8 cellular contexts compared by ENCODE assay signal in the genomic region with DNA sequence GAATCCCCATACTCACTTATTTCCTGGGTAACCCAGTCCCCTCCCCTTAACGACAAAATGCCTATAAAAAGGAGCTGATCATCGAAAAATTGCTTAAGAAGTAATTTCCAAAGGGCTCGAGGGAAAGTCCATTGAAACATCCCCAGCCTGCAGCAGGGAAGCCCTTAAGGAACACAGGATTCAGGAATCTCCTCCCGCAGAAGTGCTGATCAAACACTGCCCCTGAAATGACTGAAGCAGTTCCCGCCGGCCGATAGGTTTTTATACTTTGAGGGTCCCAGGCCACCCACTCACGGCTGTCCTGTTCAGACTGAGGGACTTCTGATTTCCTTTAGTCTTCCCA. TPM values are rescaled to one million over a fixed set of nuclear protein-coding genes. Genes with fewer than 3 reads are reported as not detected.
DNase-seq lines count a peak whose midpoint lies in the region; ATAC-seq and TF ChIP-seq lines count a peak whose summit lies in the region.

No MANE protein-coding gene starts in this region.

- no peaks in the 10 kb centered on the region for H3K9me3 ChIP-seq in muscle layer of colon (ENCODE audit: low read length)

- DNase-seq in AG09309 (ENCODE audit: low read depth) (no peak), chondrocyte (ENCODE audit: low spot score) (no peak), head of caudate nucleus (no peak), dedifferentiated amniotic fluid mesenchymal stem cell (ENCODE audit: extremely low spot score) (no peak)

- no peaks in the 10 kb centered on the region for H3K36me3 Mint-ChIP-seq in chondrocyte (ENCODE audit: low read depth)

- H3K4me1 ChIP-seq in muscle layer of colon (ENCODE audit: insufficient read depth, low read length) = peaks cover 36% of the 10 kb centered on the region

- no peaks in the 10 kb centered on the region for H3K27me3 ChIP-seq in muscle layer of colon (ENCODE audit: control insufficient read depth in 1 of 2, insufficient read depth in 2 of 2, low read length in 2 of 2)

- peak; percentile 4 for TF ChIP-seq CTCF in AG09309 (IDR thresholded peaks at IDR 0.05; ENCODE audit: control insufficient read depth, insufficient read depth, low read depth, low read length, missing control alignments)
- no peak for TF ChIP-seq CTCF in chondrocyte (IDR thresholded peaks at IDR 0.05)

- peaks cover 3% of the 10 kb centered on the region for H3K36me3 ChIP-seq in muscle layer of colon (ENCODE audit: insufficient read depth, low read length)

- H3K4me3 Mint-ChIP-seq in chondrocyte (ENCODE audit: unreplicated experiment) = peak overlapping the region; percentile 98

- H3K27ac ChIP-seq in muscle layer of colon (ENCODE audit: low read depth, low read length) = peak overlapping the region; percentile 64

- no peaks in the 10 kb centered on the region for H3K9me3 Mint-ChIP-seq in chondrocyte (ENCODE audit: low read depth)

- H3K4me1 Mint-ChIP-seq in chondrocyte (ENCODE audit: low read depth) = peaks cover 39% of the 10 kb centered on the region

- H3K27ac Mint-ChIP-seq in chondrocyte (ENCODE audit: unreplicated experiment) = peak overlapping the region; percentile 99

- H3K4me3 ChIP-seq in AG09309 (ENCODE audit: control insufficient read depth, low read depth, low read length) = peak overlapping the region; percentile 96
- peak overlapping the region; percentile 93 for H3K4me3 ChIP-seq in muscle layer of colon (ENCODE audit: low read depth in 1 of 2, low read length in 2 of 2)

- intact Hi-C loops in head of caudate nucleus (cut with DNase I) = no loop called here

- peak; percentile 4 for ATAC-seq in HG03354 (IDR thresholded peaks at IDR 0.05; ENCODE audit: poor library complexity, severe bottlenecking, unreplicated experiment)
- ATAC-seq in HG02981 (IDR thresholded peaks at IDR 0.05; ENCODE audit: unreplicated experiment) = no peak
- no peak for ATAC-seq in GM19455 (IDR thresholded peaks at IDR 0.05; ENCODE audit: unreplicated experiment)

- H3K9ac ChIP-seq in muscle layer of colon (ENCODE audit: low read length) = peak overlapping the region; percentile 69

- H3K27me3 Mint-ChIP-seq in chondrocyte (ENCODE audit: low read depth) = no peaks in the 10 kb centered on the region

RNA-seq across cellular contexts. Expression of a gene that starts 0.6 kb away (rescaled TPM):
- 7.9 to 9.0 TPM (median 8.3 TPM) in 3 replicates for total RNA-seq in chondrocyte

RNA-seq across cellular contexts. Expression of a gene that starts 26.6 kb away (rescaled TPM):
- 14.1 to 16.4 TPM (median 15.3 TPM) in 3 replicates for total RNA-seq in chondrocyte

RNA-seq across cellular contexts. Expression of a gene that starts 27.6 kb away (rescaled TPM):
- 834 to 848 TPM (median 848 TPM) in 3 replicates for total RNA-seq in chondrocyte

RNA-seq across cellular contexts. Expression of a gene that starts 27.7 kb away (rescaled TPM):
- 25.6 to 29.3 TPM (median 27.5 TPM) in 3 replicates for total RNA-seq in chondrocyte
